In genomic region chr1:212689758-212690540, GRCh38 we compare ENCODE assay signal across 2 cellular contexts.
A peak's percentile ranks its signal among the peaks of the same experiment; 100 is the strongest.
TF ChIP-seq lines count a peak whose summit lies in the region.

No MANE protein-coding gene starts in this region.

TF ChIP-seq in HEK293, 187 proteins besides CTCF, POLR2A, EP300 and RAD21 (continues in another document):
- TF ChIP-seq ZNF600 (tag by site-specific recombination; IDR thresholded peaks at IDR 0.05): no peak
- TF ChIP-seq ZNF223 (tag by site-specific recombination; IDR thresholded peaks at IDR 0.05): no peak
- TF ChIP-seq, protein P1, sequence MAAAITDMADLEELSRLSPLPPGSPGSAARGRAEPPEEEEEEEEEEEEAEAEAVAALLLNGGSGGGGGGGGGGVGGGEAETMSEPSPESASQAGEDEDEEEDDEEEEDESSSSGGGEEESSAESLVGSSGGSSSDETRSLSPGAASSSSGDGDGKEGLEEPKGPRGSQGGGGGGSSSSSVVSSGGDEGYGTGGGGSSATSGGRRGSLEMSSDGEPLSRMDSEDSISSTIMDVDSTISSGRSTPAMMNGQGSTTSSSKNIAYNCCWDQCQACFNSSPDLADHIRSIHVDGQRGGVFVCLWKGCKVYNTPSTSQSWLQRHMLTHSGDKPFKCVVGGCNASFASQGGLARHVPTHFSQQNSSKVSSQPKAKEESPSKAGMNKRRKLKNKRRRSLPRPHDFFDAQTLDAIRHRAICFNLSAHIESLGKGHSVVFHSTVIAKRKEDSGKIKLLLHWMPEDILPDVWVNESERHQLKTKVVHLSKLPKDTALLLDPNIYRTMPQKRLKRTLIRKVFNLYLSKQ (tag by site-specific recombination; IDR thresholded peaks at IDR 0.05; ENCODE audit: borderline replicate concordance): no peak; the same call in 1 of the 2 replicates
- no peak for TF ChIP-seq ZNF350 (tag by site-specific recombination; IDR thresholded peaks at IDR 0.05)
- no peak for TF ChIP-seq ZNF626 (tag by site-specific recombination; IDR thresholded peaks at IDR 0.05)
- no peak for TF ChIP-seq SP2 (tag by site-specific recombination; IDR thresholded peaks at IDR 0.05)
- no peak for TF ChIP-seq PRDM6 (tag by site-specific recombination; IDR thresholded peaks at IDR 0.05)
- no peak for TF ChIP-seq KLF16 (tag by site-specific recombination; IDR thresholded peaks at IDR 0.05)
- TF ChIP-seq ZNF398 (tag by site-specific recombination; IDR thresholded peaks at IDR 0.05): no peak
- TF ChIP-seq ZNF354C (tag by site-specific recombination; IDR thresholded peaks at IDR 0.05; ENCODE audit: borderline replicate concordance, low read depth): no peak
- TF ChIP-seq PRDM1 (tag by site-specific recombination; IDR thresholded peaks at IDR 0.05): peak; percentile 84
- TF ChIP-seq, protein P2, sequence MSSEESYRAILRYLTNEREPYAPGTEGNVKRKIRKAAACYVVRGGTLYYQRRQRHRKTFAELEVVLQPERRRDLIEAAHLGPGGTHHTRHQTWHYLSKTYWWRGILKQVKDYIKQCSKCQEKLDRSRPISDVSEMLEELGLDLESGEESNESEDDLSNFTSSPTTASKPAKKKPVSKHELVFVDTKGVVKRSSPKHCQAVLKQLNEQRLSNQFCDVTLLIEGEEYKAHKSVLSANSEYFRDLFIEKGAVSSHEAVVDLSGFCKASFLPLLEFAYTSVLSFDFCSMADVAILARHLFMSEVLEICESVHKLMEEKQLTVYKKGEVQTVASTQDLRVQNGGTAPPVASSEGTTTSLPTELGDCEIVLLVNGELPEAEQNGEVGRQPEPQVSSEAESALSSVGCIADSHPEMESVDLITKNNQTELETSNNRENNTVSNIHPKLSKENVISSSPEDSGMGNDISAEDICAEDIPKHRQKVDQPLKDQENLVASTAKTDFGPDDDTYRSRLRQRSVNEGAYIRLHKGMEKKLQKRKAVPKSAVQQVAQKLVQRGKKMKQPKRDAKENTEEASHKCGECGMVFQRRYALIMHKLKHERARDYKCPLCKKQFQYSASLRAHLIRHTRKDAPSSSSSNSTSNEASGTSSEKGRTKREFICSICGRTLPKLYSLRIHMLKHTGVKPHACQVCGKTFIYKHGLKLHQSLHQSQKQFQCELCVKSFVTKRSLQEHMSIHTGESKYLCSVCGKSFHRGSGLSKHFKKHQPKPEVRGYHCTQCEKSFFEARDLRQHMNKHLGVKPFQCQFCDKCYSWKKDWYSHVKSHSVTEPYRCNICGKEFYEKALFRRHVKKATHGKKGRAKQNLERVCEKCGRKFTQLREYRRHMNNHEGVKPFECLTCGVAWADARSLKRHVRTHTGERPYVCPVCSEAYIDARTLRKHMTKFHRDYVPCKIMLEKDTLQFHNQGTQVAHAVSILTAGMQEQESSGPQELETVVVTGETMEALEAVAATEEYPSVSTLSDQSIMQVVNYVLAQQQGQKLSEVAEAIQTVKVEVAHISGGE (tag by site-specific recombination; conservative IDR thresholded peaks at IDR 0.05; ENCODE audit: low read depth): no peak
- TF ChIP-seq ZNF23 (tag by site-specific recombination; IDR thresholded peaks at IDR 0.05; ENCODE audit: borderline replicate concordance): 0 out of 2 replicates have a peak, but pooled peaks have one; percentile 24

TF ChIP-seq in GM12878, 131 proteins besides CTCF, POLR2A, EP300 and RAD21:
- peak; percentile 87 for TF ChIP-seq HDGF (IDR thresholded peaks at IDR 0.05)
- 0 out of 2 replicates have a peak, but pooled peaks have one; percentile 29 for TF ChIP-seq TCF3 (IDR thresholded peaks at IDR 0.05; ENCODE audit: borderline replicate concordance, insufficient read depth, low read depth, low read length)
- peak; percentile 85 for TF ChIP-seq BCL3 (IDR thresholded peaks at IDR 0.05; ENCODE audit: borderline replicate concordance, insufficient read depth, low read depth, low read length, poor library complexity, severe bottlenecking)
- TF ChIP-seq SMC3 (IDR thresholded peaks at IDR 0.05; ENCODE audit: borderline replicate concordance, low read length): no peak
- no peak for TF ChIP-seq SUZ12 (IDR thresholded peaks at IDR 0.05; ENCODE audit: unreplicated experiment)
- TF ChIP-seq MYC (IDR thresholded peaks at IDR 0.05; ENCODE audit: insufficient read depth, insufficient read length, insufficient replicate concordance, low read length, severe bottlenecking): no peak
TF ChIP-seq in GM12878: peak in this region for 3.
